In the genomic region with DNA sequence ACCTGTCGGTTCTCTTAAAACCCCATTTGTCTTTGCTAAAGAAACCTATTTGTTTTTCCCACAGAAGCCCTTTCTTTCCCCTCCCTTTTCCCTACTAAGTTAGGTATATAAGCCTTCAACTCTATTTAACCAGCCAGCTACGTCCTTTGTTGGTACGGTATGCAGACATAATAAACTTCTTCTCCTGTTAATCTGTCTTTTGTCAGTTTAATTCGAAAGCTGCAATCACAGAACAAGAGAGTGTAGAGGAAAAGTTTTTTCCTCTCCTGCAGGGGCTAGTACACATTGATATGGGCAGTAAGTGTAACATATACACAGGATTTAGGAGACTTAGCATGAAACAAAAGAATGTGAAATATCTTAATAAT, we compare ENCODE assay signal across 1 cellular context.
TF ChIP-seq lines count a peak whose summit lies in the region.

No MANE protein-coding gene starts in this region.

TF ChIP-seq in GM23338, 12 proteins besides CTCF, POLR2A, EP300 and RAD21 (continued from another document):
- no peak for TF ChIP-seq ETS1 (IDR thresholded peaks at IDR 0.05)
- TF ChIP-seq STAT1 (IDR thresholded peaks at IDR 0.05; ENCODE audit: unreplicated experiment): no peak
- no peak for TF ChIP-seq ZNF114 (CRISPR knock-in tag; IDR thresholded peaks at IDR 0.05)
- no peak for TF ChIP-seq JUNB (IDR thresholded peaks at IDR 0.05; ENCODE audit: unreplicated experiment)
- TF ChIP-seq, protein P1, sequence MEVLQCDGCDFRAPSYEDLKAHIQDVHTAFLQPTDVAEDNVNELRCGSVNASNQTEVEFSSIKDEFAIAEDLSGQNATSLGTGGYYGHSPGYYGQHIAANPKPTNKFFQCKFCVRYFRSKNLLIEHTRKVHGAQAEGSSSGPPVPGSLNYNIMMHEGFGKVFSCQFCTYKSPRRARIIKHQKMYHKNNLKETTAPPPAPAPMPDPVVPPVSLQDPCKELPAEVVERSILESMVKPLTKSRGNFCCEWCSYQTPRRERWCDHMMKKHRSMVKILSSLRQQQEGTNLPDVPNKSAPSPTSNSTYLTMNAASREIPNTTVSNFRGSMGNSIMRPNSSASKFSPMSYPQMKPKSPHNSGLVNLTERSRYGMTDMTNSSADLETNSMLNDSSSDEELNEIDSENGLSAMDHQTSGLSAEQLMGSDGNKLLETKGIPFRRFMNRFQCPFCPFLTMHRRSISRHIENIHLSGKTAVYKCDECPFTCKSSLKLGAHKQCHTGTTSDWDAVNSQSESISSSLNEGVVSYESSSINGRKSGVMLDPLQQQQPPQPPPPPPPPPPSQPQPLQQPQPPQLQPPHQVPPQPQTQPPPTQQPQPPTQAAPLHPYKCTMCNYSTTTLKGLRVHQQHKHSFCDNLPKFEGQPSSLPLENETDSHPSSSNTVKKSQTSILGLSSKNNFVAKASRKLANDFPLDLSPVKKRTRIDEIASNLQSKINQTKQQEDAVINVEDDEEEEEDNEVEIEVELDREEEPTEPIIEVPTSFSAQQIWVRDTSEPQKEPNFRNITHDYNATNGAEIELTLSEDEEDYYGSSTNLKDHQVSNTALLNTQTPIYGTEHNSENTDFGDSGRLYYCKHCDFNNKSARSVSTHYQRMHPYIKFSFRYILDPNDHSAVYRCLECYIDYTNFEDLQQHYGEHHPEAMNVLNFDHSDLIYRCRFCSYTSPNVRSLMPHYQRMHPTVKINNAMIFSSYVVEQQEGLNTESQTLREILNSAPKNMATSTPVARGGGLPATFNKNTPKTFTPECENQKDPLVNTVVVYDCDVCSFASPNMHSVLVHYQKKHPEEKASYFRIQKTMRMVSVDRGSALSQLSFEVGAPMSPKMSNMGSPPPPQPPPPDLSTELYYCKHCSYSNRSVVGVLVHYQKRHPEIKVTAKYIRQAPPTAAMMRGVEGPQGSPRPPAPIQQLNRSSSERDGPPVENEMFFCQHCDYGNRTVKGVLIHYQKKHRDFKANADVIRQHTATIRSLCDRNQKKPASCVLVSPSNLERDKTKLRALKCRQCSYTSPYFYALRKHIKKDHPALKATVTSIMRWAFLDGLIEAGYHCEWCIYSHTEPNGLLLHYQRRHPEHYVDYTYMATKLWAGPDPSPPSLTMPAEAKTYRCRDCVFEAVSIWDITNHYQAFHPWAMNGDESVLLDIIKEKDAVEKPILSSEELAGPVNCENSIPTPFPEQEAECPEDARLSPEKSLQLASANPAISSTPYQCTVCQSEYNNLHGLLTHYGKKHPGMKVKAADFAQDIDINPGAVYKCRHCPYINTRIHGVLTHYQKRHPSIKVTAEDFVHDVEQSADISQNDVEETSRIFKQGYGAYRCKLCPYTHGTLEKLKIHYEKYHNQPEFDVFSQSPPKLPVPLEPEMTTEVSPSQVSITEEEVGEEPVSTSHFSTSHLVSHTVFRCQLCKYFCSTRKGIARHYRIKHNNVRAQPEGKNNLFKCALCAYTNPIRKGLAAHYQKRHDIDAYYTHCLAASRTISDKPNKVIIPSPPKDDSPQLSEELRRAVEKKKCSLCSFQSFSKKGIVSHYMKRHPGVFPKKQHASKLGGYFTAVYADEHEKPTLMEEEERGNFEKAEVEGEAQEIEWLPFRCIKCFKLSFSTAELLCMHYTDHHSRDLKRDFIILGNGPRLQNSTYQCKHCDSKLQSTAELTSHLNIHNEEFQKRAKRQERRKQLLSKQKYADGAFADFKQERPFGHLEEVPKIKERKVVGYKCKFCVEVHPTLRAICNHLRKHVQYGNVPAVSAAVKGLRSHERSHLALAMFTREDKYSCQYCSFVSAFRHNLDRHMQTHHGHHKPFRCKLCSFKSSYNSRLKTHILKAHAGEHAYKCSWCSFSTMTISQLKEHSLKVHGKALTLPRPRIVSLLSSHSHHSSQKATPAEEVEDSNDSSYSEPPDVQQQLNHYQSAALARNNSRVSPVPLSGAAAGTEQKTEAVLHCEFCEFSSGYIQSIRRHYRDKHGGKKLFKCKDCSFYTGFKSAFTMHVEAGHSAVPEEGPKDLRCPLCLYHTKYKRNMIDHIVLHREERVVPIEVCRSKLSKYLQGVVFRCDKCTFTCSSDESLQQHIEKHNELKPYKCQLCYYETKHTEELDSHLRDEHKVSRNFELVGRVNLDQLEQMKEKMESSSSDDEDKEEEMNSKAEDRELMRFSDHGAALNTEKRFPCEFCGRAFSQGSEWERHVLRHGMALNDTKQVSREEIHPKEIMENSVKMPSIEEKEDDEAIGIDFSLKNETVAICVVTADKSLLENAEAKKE (CRISPR knock-in tag; IDR thresholded peaks at IDR 0.05): no peak
- no peak for TF ChIP-seq ZNF331 (CRISPR knock-in tag; IDR thresholded peaks at IDR 0.05; ENCODE audit: low read depth)
- TF ChIP-seq, protein P2, sequence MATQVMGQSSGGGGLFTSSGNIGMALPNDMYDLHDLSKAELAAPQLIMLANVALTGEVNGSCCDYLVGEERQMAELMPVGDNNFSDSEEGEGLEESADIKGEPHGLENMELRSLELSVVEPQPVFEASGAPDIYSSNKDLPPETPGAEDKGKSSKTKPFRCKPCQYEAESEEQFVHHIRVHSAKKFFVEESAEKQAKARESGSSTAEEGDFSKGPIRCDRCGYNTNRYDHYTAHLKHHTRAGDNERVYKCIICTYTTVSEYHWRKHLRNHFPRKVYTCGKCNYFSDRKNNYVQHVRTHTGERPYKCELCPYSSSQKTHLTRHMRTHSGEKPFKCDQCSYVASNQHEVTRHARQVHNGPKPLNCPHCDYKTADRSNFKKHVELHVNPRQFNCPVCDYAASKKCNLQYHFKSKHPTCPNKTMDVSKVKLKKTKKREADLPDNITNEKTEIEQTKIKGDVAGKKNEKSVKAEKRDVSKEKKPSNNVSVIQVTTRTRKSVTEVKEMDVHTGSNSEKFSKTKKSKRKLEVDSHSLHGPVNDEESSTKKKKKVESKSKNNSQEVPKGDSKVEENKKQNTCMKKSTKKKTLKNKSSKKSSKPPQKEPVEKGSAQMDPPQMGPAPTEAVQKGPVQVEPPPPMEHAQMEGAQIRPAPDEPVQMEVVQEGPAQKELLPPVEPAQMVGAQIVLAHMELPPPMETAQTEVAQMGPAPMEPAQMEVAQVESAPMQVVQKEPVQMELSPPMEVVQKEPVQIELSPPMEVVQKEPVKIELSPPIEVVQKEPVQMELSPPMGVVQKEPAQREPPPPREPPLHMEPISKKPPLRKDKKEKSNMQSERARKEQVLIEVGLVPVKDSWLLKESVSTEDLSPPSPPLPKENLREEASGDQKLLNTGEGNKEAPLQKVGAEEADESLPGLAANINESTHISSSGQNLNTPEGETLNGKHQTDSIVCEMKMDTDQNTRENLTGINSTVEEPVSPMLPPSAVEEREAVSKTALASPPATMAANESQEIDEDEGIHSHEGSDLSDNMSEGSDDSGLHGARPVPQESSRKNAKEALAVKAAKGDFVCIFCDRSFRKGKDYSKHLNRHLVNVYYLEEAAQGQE (IDR thresholded peaks at IDR 0.05; ENCODE audit: unreplicated experiment): no peak
- TF ChIP-seq EZH2phosphoT487 (IDR thresholded peaks at IDR 0.05; ENCODE audit: unreplicated experiment): no peak
- no peak for TF ChIP-seq CREB1 (CRISPR knock-in tag; IDR thresholded peaks at IDR 0.05; ENCODE audit: low read depth)
